In the genomic region with DNA sequence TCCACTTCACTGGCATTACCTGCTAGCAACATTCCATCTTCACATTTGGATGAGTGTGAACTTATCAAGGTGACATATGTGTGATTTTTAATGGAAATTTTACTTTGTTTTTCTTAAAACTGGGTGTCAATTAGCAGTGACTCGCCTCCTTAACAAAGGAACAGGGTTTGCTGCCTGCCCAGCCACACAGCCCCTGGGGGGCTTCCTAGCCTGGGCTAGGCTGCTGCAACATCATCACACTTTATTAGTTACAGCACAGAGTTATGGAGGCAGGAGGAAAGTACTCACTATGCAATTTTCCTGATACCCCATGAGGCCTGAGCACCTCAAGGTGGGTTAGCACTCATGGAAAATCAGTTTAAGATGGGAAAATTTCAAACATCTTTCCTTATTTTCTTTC, we compare ENCODE assay signal across 24 cellular contexts.
"Had no signal": no experiment of that assay in that cellular context is flagged by ENCODE, and none has a peak within 500 bp of the region (broad histone marks: within the 10 kb centered on the region; RNA-seq: fewer than 3 reads in every experiment).

No MANE protein-coding gene starts in this region.

- H3K27ac ChIP-seq: epithelial cell of prostate, esophagus muscularis mucosa, gastroesophageal sphincter, left ventricle myocardium inferior, lower lobe of right lung, parathyroid adenoma, prostate gland, right lobe of liver, spleen, testis, tibial nerve, upper lobe of right lung, vagina had no signal

- H3K36me3 ChIP-seq: esophagus muscularis mucosa, gastroesophageal sphincter, left ventricle myocardium inferior, lower lobe of right lung, prostate gland, right lobe of liver, spleen, tibial nerve, upper lobe of right lung, vagina had no signal

- H3K79me2 ChIP-seq: parathyroid adenoma had no signal

- H3K9me3 ChIP-seq: esophagus muscularis mucosa, gastroesophageal sphincter, lower lobe of right lung, prostate gland, right lobe of liver, testis, tibial nerve, upper lobe of right lung, vagina had no signal

- DNase-seq: effector memory CD4-positive, alpha-beta T cell; kidney; left cardiac atrium; left ventricle myocardium inferior; lower lobe of right lung; naive B cell; right lobe of liver; spleen; stimulated activated CD4-positive, alpha-beta T cell treated with anti-CD3 and anti-CD28 coated beads, Interleukin-15, amount 100 ng/mL, for 24 hours; stimulated activated CD4-positive, alpha-beta T cell treated with anti-CD3 and anti-CD28 coated beads, Interleukin-1b, Interleukin-23, amount 100 ng/mL, for 48 hours; stimulated activated CD4-positive, alpha-beta T cell treated with anti-CD3 and anti-CD28 coated beads, Interleukin-4, amount 100 ng/mL, for 4 hours; stimulated activated naive B cell treated with anti-CD40 and anti-IgM and Interleukin-4, amounts not matched to agents 10 μg/mL and 1 μg/mL and 100 μg/mL, for 72 hours; stimulated activated naive CD8-positive, alpha-beta T cell treated with anti-CD3 and anti-CD28 coated beads, Interleukin-15, amount 100 ng/mL, for 72 hours; testis; upper lobe of right lung had no signal

- H3K9ac ChIP-seq: parathyroid adenoma had no signal

- H3K4me3 ChIP-seq: esophagus muscularis mucosa, gastroesophageal sphincter, left ventricle myocardium inferior, lower lobe of right lung, prostate gland, right lobe of liver, spleen, testis, tibial nerve, upper lobe of right lung, vagina had no signal

- ATAC-seq: gastroesophageal sphincter; left cardiac atrium; lower lobe of right lung; right lobe of liver; stimulated activated naive B cell treated with anti-CD40 and anti-IgM and Interleukin-4, amounts not matched to agents 10 μg/mL and 1 μg/mL and 100 μg/mL, for 72 hours; stimulated activated naive CD8-positive, alpha-beta T cell treated with anti-CD3 and anti-CD28 coated beads, Interleukin-15, amount 100 ng/mL, for 72 hours; upper lobe of right lung had no signal

- H3K27me3 Mint-ChIP-seq: memory B cell; naive B cell; stimulated activated naive B cell treated with anti-CD40 and anti-IgM and Interleukin-4, amounts not matched to agents 10 μg/mL and 1 μg/mL and 100 μg/mL, for 72 hours; stimulated activated naive CD8-positive, alpha-beta T cell treated with anti-CD3 and anti-CD28 coated beads, Interleukin-15, amount 100 ng/mL, for 72 hours had no signal

- H3K4me1 Mint-ChIP-seq: memory B cell; naive B cell; nephron; stimulated activated naive B cell treated with anti-CD40 and anti-IgM and Interleukin-4, amounts not matched to agents 10 μg/mL and 1 μg/mL and 100 μg/mL, for 72 hours; stimulated activated naive CD8-positive, alpha-beta T cell treated with anti-CD3 and anti-CD28 coated beads, Interleukin-15, amount 100 ng/mL, for 72 hours had no signal

- H3K9me3 Mint-ChIP-seq: nephron had no signal

- H3K27ac Mint-ChIP-seq: memory B cell; naive B cell; nephron; stimulated activated naive B cell treated with anti-CD40 and anti-IgM and Interleukin-4, amounts not matched to agents 10 μg/mL and 1 μg/mL and 100 μg/mL, for 72 hours had no signal

- H3K27me3 ChIP-seq: esophagus muscularis mucosa, gastroesophageal sphincter, right lobe of liver, spleen, testis, tibial nerve, upper lobe of right lung, vagina had no signal

- H3K4me3 Mint-ChIP-seq: memory B cell; naive B cell; nephron; stimulated activated naive B cell treated with anti-CD40 and anti-IgM and Interleukin-4, amounts not matched to agents 10 μg/mL and 1 μg/mL and 100 μg/mL, for 72 hours; stimulated activated naive CD8-positive, alpha-beta T cell treated with anti-CD3 and anti-CD28 coated beads, Interleukin-15, amount 100 ng/mL, for 72 hours had no signal

- H2AFZ ChIP-seq: parathyroid adenoma had no signal

- H3K4me1 ChIP-seq: esophagus muscularis mucosa, gastroesophageal sphincter, left ventricle myocardium inferior, lower lobe of right lung, parathyroid adenoma, prostate gland, right lobe of liver, spleen, testis, upper lobe of right lung, vagina had no signal

- H3K36me3 Mint-ChIP-seq: memory B cell; naive B cell; stimulated activated naive B cell treated with anti-CD40 and anti-IgM and Interleukin-4, amounts not matched to agents 10 μg/mL and 1 μg/mL and 100 μg/mL, for 72 hours had no signal
